21 cellular contexts compared by ENCODE assay signal in genomic region chr3:73471986-73472385, GRCh38.
"Had no signal": no experiment of that assay in that cellular context is flagged by ENCODE, and none has a peak within 500 bp of the region (broad histone marks: within the 10 kb centered on the region; RNA-seq: fewer than 3 reads in every experiment).

No MANE protein-coding gene starts in this region.

- H3K27ac Mint-ChIP-seq: activated CD4-positive, alpha-beta memory T cell treated with anti-CD3 and anti-CD28 coated beads for 36 hours; activated CD4-positive, alpha-beta T cell treated with anti-CD3 and anti-CD28 coated beads for 36 hours; activated naive CD8-positive, alpha-beta T cell; activated T-helper 1 cell treated with anti-CD3 and anti-CD28 coated beads, Interleukin-12 subunit alpha, Interleukin-12 subunit beta, Interleukin-2, Interleukin-4 antibody, amounts not matched to agents 30 ng/mL and 10 ng/mL and 1 ng/mL, durations not matched to agents 14 hours and 24 hours and 36 hours; naive B cell had no signal

- DNase-seq: activated CD4-positive, alpha-beta memory T cell treated with anti-CD3 and anti-CD28 coated beads for 36 hours; activated CD4-positive, alpha-beta T cell treated with anti-CD3 and anti-CD28 coated beads for 36 hours; activated gamma-delta T cell treated with Interleukin-2 at 50 U/mL for 16 hours; activated T-cell treated with anti-CD3 and anti-CD28 coated beads for 4 hours; caudate nucleus; dorsolateral prefrontal cortex; foreskin melanocyte; glutamatergic neuron; kidney; mammary epithelial cell; mucosa of descending colon; naive B cell; stimulated activated CD4-positive, alpha-beta T cell treated with anti-CD3 and anti-CD28 coated beads, Interleukin-1b, Interleukin-23, amount 100 ng/mL, for 48 hours; stimulated activated CD8-positive, alpha-beta memory T cell treated with anti-CD3 and anti-CD28 coated beads, Interleukin-4, amount 100 ng/mL, for 48 hours; stimulated activated naive CD4-positive, alpha-beta T cell; tibial artery had no signal

- H3K27me3 ChIP-seq: dorsolateral prefrontal cortex, ovary, tibial artery, vagina had no signal

- H3K9me3 ChIP-seq: mucosa of descending colon, ovary, tibial artery, vagina had no signal

- ATAC-seq: activated CD4-positive, alpha-beta T cell treated with anti-CD3 and anti-CD28 coated beads for 36 hours; left lobe of liver; mucosa of descending colon had no signal

- H3K27ac ChIP-seq: dorsolateral prefrontal cortex, tibial artery, vagina had no signal

- H3K4me1 Mint-ChIP-seq: activated CD4-positive, alpha-beta T cell treated with anti-CD3 and anti-CD28 coated beads for 36 hours; naive B cell had no signal

- H3K4me3 Mint-ChIP-seq: activated CD4-positive, alpha-beta memory T cell treated with anti-CD3 and anti-CD28 coated beads for 36 hours; activated CD4-positive, alpha-beta T cell treated with anti-CD3 and anti-CD28 coated beads for 36 hours; activated naive CD8-positive, alpha-beta T cell; activated T-helper 1 cell treated with anti-CD3 and anti-CD28 coated beads, Interleukin-12 subunit alpha, Interleukin-12 subunit beta, Interleukin-2, Interleukin-4 antibody, amounts not matched to agents 30 ng/mL and 10 ng/mL and 1 ng/mL, durations not matched to agents 14 hours and 24 hours and 36 hours; naive B cell had no signal

- H3K4me3 ChIP-seq: dorsolateral prefrontal cortex, mucosa of descending colon, ovary, tibial artery, vagina had no signal

- H3K9me3 Mint-ChIP-seq: activated CD4-positive, alpha-beta memory T cell treated with anti-CD3 and anti-CD28 coated beads for 36 hours; activated T-helper 1 cell treated with anti-CD3 and anti-CD28 coated beads, Interleukin-12 subunit alpha, Interleukin-12 subunit beta, Interleukin-2, Interleukin-4 antibody, amounts not matched to agents 30 ng/mL and 10 ng/mL and 1 ng/mL, durations not matched to agents 14 hours and 24 hours and 36 hours had no signal

- H3K36me3 Mint-ChIP-seq: activated CD4-positive, alpha-beta memory T cell treated with anti-CD3 and anti-CD28 coated beads for 36 hours; activated naive CD8-positive, alpha-beta T cell; naive B cell had no signal

- H3K36me3 ChIP-seq: ovary, tibial artery, vagina had no signal
